In genomic region chr1:93605026-93605425, GRCh38 we compare ENCODE assay signal across 17 cellular contexts.
DNase-seq lines count a peak whose midpoint lies in the region; ATAC-seq, FAIRE-seq and TF ChIP-seq lines count a peak whose summit lies in the region.
"Had no signal": no experiment of that assay in that cellular context is flagged by ENCODE, and none has a peak within 500 bp of the region (broad histone marks: within the 10 kb centered on the region; RNA-seq: fewer than 3 reads in every experiment).

No MANE protein-coding gene starts in this region.

- intact Hi-C loops in prostate gland (cut with DNase I), result no loop called here

- no peaks in the 10 kb centered on the region; the same call in 1 of the 2 replicates for H3K36me3 ChIP-seq in GM23248 (ENCODE audit: low read depth)
- H3K36me3 ChIP-seq in RWPE2 (ENCODE audit: low read depth), result peaks cover 46% of the 10 kb centered on the region
- peaks cover 18 to 25% of the 10 kb centered on the region in 2 experiments for H3K36me3 ChIP-seq in keratinocyte (ENCODE audit: control insufficient read depth in 2 of 2, extremely low read depth in 1 of 2, insufficient read depth in 2 of 2, low read length in 2 of 2)
- no peaks in the 10 kb centered on the region for H3K36me3 ChIP-seq in skeletal muscle tissue (ENCODE audit: control insufficient read depth in 3 of 3, insufficient read depth in 3 of 3, low read length in 3 of 3)
- H3K36me3 ChIP-seq in prostate gland, result no peaks in the 10 kb centered on the region
- H3K36me3 ChIP-seq: upper lobe of right lung had no signal

- H3K4me3 ChIP-seq in GM23248, result no peak overlapping the region; the same call in 1 of the 2 replicates
- H3K4me3 ChIP-seq in RWPE2 (ENCODE audit: severe bottlenecking), result no peak overlapping the region
- H3K4me3 ChIP-seq in keratinocyte (ENCODE audit: control insufficient read depth in 2 of 3, extremely low read depth in 1 of 3, insufficient read depth in 2 of 3, low read depth in 1 of 3, low read length in 3 of 3), result no peak overlapping the region
- H3K4me3 ChIP-seq in skeletal muscle tissue (ENCODE audit: low read length in 3 of 3), result no peak overlapping the region
- H3K4me3 ChIP-seq in prostate gland, result no peak overlapping the region
- H3K4me3 ChIP-seq: coronary artery, upper lobe of right lung had no signal

- ATAC-seq in RWPE2 (ENCODE audit: low read depth) (no peak), GM18858 (IDR thresholded peaks at IDR 0.05; ENCODE audit: unreplicated experiment) (no peak)
- ATAC-seq: upper lobe of right lung had no signal

- dilution Hi-C loops in keratinocyte (cut with MboI; ENCODE audit: extremely low pct_ligation_motif_present, low sequenced_read_pairs), result no loop called here

- TF ChIP-seq POLR2A in prostate gland (IDR thresholded peaks at IDR 0.05), result no peak

- H3F3A ChIP-seq in GM23248 (ENCODE audit: insufficient read depth), result peaks cover 85% of the 10 kb centered on the region

- in situ Hi-C loops in GM23248 (cut with MboI), result no loop called here

- H3K9me3 ChIP-seq in GM23248 (ENCODE audit: low read depth) (no peaks in the 10 kb centered on the region), RWPE2 (ENCODE audit: severe bottlenecking) (no peaks in the 10 kb centered on the region), keratinocyte (ENCODE audit: control insufficient read depth, low read depth, low read length) (no peaks in the 10 kb centered on the region), skeletal muscle tissue (ENCODE audit: control insufficient read depth in 3 of 3, low read length in 3 of 3) (no peaks in the 10 kb centered on the region), prostate gland (no peaks in the 10 kb centered on the region)
- H3K9me3 ChIP-seq: upper lobe of right lung had no signal

- FAIRE-seq in keratinocyte (lab: Jason Lieb, UNC), result no peak
- FAIRE-seq: endometrium had no signal

- H3K4me2 ChIP-seq in GM23248 (ENCODE audit: unreplicated experiment) (peak overlapping the region; percentile 77), keratinocyte (ENCODE audit: control insufficient read depth, extremely low read depth, insufficient read depth, low read depth, low read length) (no peak overlapping the region)

- no peaks in the 10 kb centered on the region for H3K9me2 ChIP-seq in GM23248 (ENCODE audit: insufficient read depth)

- peaks cover 27% of the 10 kb centered on the region for H4K20me1 ChIP-seq in GM23248 (ENCODE audit: insufficient read depth)
- peaks cover 91% of the 10 kb centered on the region for H4K20me1 ChIP-seq in keratinocyte (ENCODE audit: control insufficient read depth, extremely low read depth, insufficient read depth, low read length)

- H3K79me2 ChIP-seq in GM23248 (ENCODE audit: insufficient read depth) (peaks cover 98% of the 10 kb centered on the region), keratinocyte (ENCODE audit: control insufficient read depth, insufficient read depth, low read length) (peaks cover 99% of the 10 kb centered on the region)

- H3K27me3 ChIP-seq in GM23248 (replicated peaks; ENCODE audit: insufficient read depth), result no peaks in the 10 kb centered on the region
- H3K27me3 ChIP-seq in RWPE2 (ENCODE audit: insufficient read depth, poor library complexity, severe bottlenecking), result no peaks in the 10 kb centered on the region
- no peaks in the 10 kb centered on the region for H3K27me3 ChIP-seq in keratinocyte (ENCODE audit: control insufficient read depth, extremely low read depth, insufficient read depth, low read length)
- H3K27me3 ChIP-seq in skeletal muscle tissue (ENCODE audit: control insufficient read depth in 3 of 3, insufficient read depth in 3 of 3, low read length in 3 of 3), result no peaks in the 10 kb centered on the region
- H3K27me3 ChIP-seq in prostate gland (replicated peaks; ENCODE audit: insufficient read depth), result no peaks in the 10 kb centered on the region
- H3K27me3 ChIP-seq: upper lobe of right lung had no signal

- no peak for TF ChIP-seq CTCF in RWPE2 (IDR thresholded peaks at IDR 0.05; ENCODE audit: poor library complexity, severe bottlenecking)
- no peak for TF ChIP-seq CTCF in keratinocyte (optimal IDR thresholded peaks at IDR 0.05 in 1 of 3, IDR thresholded peaks at IDR 0.05 in 1 of 3, conservative IDR thresholded peaks at IDR 0.05 in 1 of 3; ENCODE audit: extremely low read depth in 1 of 3, insufficient read depth in 2 of 3, low read length in 3 of 3)
- no peak for TF ChIP-seq CTCF in prostate gland (IDR thresholded peaks at IDR 0.05)

- peaks cover 68% of the 10 kb centered on the region for H3K4me1 ChIP-seq in GM23248 (ENCODE audit: insufficient read depth)
- H3K4me1 ChIP-seq in RWPE2 (ENCODE audit: insufficient read depth, poor library complexity, severe bottlenecking), result peaks cover 67% of the 10 kb centered on the region
- peaks cover 58% of the 10 kb centered on the region for H3K4me1 ChIP-seq in keratinocyte (ENCODE audit: control insufficient read depth, extremely low read depth, insufficient read depth, low read length)
- peaks cover 75 to 80% (median 77%) of the 10 kb centered on the region in 3 donors for H3K4me1 ChIP-seq in skeletal muscle tissue (ENCODE audit: control insufficient read depth in 3 of 3, insufficient read depth in 3 of 3, low read length in 3 of 3)
- no peaks in the 10 kb centered on the region for H3K4me1 ChIP-seq in prostate gland (replicated peaks)

- H2AFZ ChIP-seq in GM23248 (no peak overlapping the region), keratinocyte (ENCODE audit: control insufficient read depth, low read length) (no peak overlapping the region)

- WGBS in GM23248 (ENCODE audit: low coverage in 1 of 2, low lambda C conversion rate in 2 of 2, missing lambda C conversion rate in 2 of 2), 2 experiments, result 78 to 84% methylated on average over 9 of the region's 9 CpGs
- 78% methylated on average over 9 of the region's 9 CpGs for WGBS in prostate gland

- no peak for DNase-seq in GM23248
- no peak for DNase-seq in RWPE2 (ENCODE audit: low spot score)
- no peak for DNase-seq in keratinocyte (ENCODE audit: low read depth, low spot score)
- DNase-seq in prostate gland (ENCODE audit: low spot score), result no peak
- no peak for DNase-seq in dermis blood vessel endothelial cell
- DNase-seq: activated CD4-positive, alpha-beta memory T cell treated with anti-CD3 and anti-CD28 coated beads for 36 hours; activated CD4-positive, CD25-positive, alpha-beta regulatory T cell; activated effector memory CD4-positive, alpha-beta T cell treated with anti-CD3 and anti-CD28 coated beads, Interleukin-2, amount 50 U/mL, for 16 hours; activated T-cell treated with anti-CD3 and anti-CD28 coated beads for 4 hours; H9; NCI-H1417; stimulated activated CD4-positive, alpha-beta T cell treated with anti-CD3 and anti-CD28 coated beads, Interleukin-15, amount 100 ng/mL, for 24 hours; upper lobe of right lung had no signal

- H3K27ac ChIP-seq in GM23248 (peak overlapping the region; percentile 84), RWPE2 (ENCODE audit: poor library complexity, severe bottlenecking) (peak overlapping the region; percentile 66), keratinocyte (ENCODE audit: control insufficient read depth, insufficient read depth, low read length) (peak overlapping the region; percentile 54), skeletal muscle tissue (ENCODE audit: low read depth, low read length) (peak overlapping the region; percentile 80), prostate gland (no peak overlapping the region)
- H3K27ac ChIP-seq: upper lobe of right lung had no signal

- H3K9ac ChIP-seq in GM23248, result peak overlapping the region; percentile 60
- H3K9ac ChIP-seq in keratinocyte (ENCODE audit: control insufficient read depth, extremely low read depth, insufficient read depth, low read length), result no peak overlapping the region
- peak overlapping the region in 1 of 3 donors; percentile 25 for H3K9ac ChIP-seq in skeletal muscle tissue (ENCODE audit: low read depth in 1 of 3, low read length in 3 of 3)

- H3K9me1 ChIP-seq in keratinocyte (ENCODE audit: control insufficient read depth, extremely low read depth, insufficient read depth, low read length), result peaks cover 21% of the 10 kb centered on the region

Comparison
In these comparisons a context has a peak if more than half of its experiments do, and no peak if none do; other contexts are left out.
1. H3K27ac ChIP-seq: peak in GM23248 (single experiment), RWPE2 (single experiment), keratinocyte (single experiment) and skeletal muscle tissue (single experiment); none in prostate gland (0 of 2).